Comparison of ENCODE assay signal across 1 cellular context in the genomic region with DNA sequence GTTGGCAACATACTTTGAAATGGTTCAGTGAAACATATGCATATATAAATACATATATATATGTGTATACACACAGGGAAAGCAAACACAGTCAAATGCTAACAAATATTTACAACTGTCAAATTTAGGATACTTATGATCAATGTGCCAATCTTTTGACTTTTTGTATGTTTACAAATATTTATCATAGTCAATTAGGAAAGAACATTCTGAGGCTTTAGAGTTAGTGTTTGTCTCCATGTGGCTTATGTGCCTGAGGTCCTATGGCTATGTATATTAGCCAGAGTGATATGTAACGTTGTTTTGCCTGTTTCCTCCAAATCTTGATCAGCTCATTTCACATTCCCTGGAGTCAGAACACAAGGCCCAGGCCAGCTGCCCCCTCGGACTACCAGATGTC.
TF ChIP-seq lines count a peak whose summit lies in the region.

No MANE protein-coding gene starts in this region.

TF ChIP-seq in GM12878, 131 proteins besides CTCF, POLR2A, EP300 and RAD21 (continued from another document):
- no peak for TF ChIP-seq ZNF592 (IDR thresholded peaks at IDR 0.05)
- TF ChIP-seq CHD1 (IDR thresholded peaks at IDR 0.05; ENCODE audit: low read depth, low read length), result no peak
- no peak for TF ChIP-seq NRF1 (conservative IDR thresholded peaks at IDR 0.05; ENCODE audit: low read depth, low read length)
- no peak for TF ChIP-seq MAX (IDR thresholded peaks at IDR 0.05; ENCODE audit: low read depth, low read length)
- no peak for TF ChIP-seq TARDBP (IDR thresholded peaks at IDR 0.05; ENCODE audit: borderline replicate concordance)
- TF ChIP-seq ZNF217 (IDR thresholded peaks at IDR 0.05), result no peak
- TF ChIP-seq POU2F2 (IDR thresholded peaks at IDR 0.05; ENCODE audit: borderline replicate concordance, low read depth, low read length), result no peak
- TF ChIP-seq MEF2B (IDR thresholded peaks at IDR 0.05; ENCODE audit: partially characterized antibody, poor library complexity, severe bottlenecking), result no peak
- TF ChIP-seq SMC3 (IDR thresholded peaks at IDR 0.05; ENCODE audit: borderline replicate concordance, low read length), result no peak
- no peak for TF ChIP-seq ZBED1 (IDR thresholded peaks at IDR 0.05; ENCODE audit: borderline replicate concordance)
- TF ChIP-seq, protein P1, sequence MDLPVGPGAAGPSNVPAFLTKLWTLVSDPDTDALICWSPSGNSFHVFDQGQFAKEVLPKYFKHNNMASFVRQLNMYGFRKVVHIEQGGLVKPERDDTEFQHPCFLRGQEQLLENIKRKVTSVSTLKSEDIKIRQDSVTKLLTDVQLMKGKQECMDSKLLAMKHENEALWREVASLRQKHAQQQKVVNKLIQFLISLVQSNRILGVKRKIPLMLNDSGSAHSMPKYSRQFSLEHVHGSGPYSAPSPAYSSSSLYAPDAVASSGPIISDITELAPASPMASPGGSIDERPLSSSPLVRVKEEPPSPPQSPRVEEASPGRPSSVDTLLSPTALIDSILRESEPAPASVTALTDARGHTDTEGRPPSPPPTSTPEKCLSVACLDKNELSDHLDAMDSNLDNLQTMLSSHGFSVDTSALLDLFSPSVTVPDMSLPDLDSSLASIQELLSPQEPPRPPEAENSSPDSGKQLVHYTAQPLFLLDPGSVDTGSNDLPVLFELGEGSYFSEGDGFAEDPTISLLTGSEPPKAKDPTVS (IDR thresholded peaks at IDR 0.05; ENCODE audit: low read depth, low read length), result no peak
- TF ChIP-seq, protein P2, sequence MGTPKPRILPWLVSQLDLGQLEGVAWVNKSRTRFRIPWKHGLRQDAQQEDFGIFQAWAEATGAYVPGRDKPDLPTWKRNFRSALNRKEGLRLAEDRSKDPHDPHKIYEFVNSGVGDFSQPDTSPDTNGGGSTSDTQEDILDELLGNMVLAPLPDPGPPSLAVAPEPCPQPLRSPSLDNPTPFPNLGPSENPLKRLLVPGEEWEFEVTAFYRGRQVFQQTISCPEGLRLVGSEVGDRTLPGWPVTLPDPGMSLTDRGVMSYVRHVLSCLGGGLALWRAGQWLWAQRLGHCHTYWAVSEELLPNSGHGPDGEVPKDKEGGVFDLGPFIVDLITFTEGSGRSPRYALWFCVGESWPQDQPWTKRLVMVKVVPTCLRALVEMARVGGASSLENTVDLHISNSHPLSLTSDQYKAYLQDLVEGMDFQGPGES (IDR thresholded peaks at IDR 0.05), result no peak
